Comparison of ENCODE assay signal across 24 cellular contexts in the genomic region with DNA sequence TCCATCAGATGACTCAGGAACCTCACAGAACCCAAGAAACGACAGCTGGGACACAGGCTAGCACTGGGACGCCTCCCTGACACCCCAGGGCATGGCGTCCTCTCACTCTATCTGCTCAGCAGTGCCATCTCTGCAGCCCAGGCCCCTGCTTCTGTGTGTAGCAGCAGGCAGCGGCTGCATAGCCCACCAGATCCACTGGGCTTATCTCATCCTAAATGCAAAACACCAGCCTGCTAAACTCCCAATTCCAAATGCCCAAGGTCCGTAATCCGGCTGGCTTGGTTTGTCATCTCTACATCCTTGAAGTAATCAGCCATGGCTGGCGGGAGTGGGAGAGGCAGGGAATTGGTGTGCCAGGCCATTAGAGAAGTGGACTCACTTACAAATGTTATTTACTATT. TPM values are rescaled to one million over a fixed set of nuclear protein-coding genes. Genes with fewer than 3 reads are reported as not detected.
DNase-seq lines count a peak whose midpoint lies in the region; ATAC-seq lines count a peak whose summit lies in the region.
"Had no signal": no experiment of that assay in that cellular context is flagged by ENCODE, and none has a peak within 500 bp of the region (broad histone marks: within the 10 kb centered on the region; RNA-seq: fewer than 3 reads in every experiment).

No MANE protein-coding gene starts in this region.

- no peak overlapping the region for H2AK5ac ChIP-seq in neuronal stem cell (ENCODE audit: low read depth, low read length)

- no peak overlapping the region for H4K8ac ChIP-seq in neuronal stem cell (ENCODE audit: low read depth, low read length)

- H3K4me1 Mint-ChIP-seq in activated CD4-positive, alpha-beta T cell treated with anti-CD3 and anti-CD28 coated beads for 36 hours, result no peaks in the 10 kb centered on the region
- H3K4me1 Mint-ChIP-seq: CD4-positive, alpha-beta memory T cell; GM23338 had no signal

- peak; percentile 39 to 72 for DNase-seq in NCI-H526 (lab: John Stamatoyannopoulos, UW)
- DNase-seq in NCI-H526 treated with DMSO at 0.1 percent for 48 hours (lab: John Stamatoyannopoulos, UW), result no peak
- DNase-seq in ELF-1 (ENCODE audit: low read depth, low spot score), result peak; percentile 26
- peak; percentile 57 for DNase-seq in islet precursor cell
- DNase-seq in neuronal stem cell (ENCODE audit: low spot score), result no peak
- no peak for DNase-seq in activated CD4-positive, alpha-beta T cell treated with anti-CD3 and anti-CD28 coated beads for 36 hours
- DNase-seq in effector memory CD4-positive, alpha-beta T cell, result no peak
- DNase-seq: 8988T; ACHN; AML-193; C1 segment of cervical spinal cord; Calu3; CD4-positive, alpha-beta memory T cell; COR-L47; DMS79; EL; GF-D8; H9 had no signal

- no peak overlapping the region for H3K23ac ChIP-seq in neuronal stem cell (ENCODE audit: low read depth, low read length, poor library complexity)

- CTCF ChIA-PET in activated CD4-positive, alpha-beta T cell treated with anti-CD3 and anti-CD28 coated beads for 36 hours (lab: Charles Lee), result no interaction called here

- no peak overlapping the region for H3K4me2 ChIP-seq in neuronal stem cell (ENCODE audit: insufficient read depth, low read length, poor library complexity, severe bottlenecking)
- H3K4me2 ChIP-seq: A549, GM23338 had no signal

- H3K4me3 Mint-ChIP-seq in activated CD4-positive, alpha-beta T cell treated with anti-CD3 and anti-CD28 coated beads for 36 hours, result no peak overlapping the region
- H3K4me3 Mint-ChIP-seq: CD4-positive, alpha-beta memory T cell; GM23338; H9 had no signal

- no peak for ATAC-seq in activated CD4-positive, alpha-beta T cell treated with anti-CD3 and anti-CD28 coated beads for 36 hours
- ATAC-seq: A549, GM23338, HCT116 had no signal

- no peak overlapping the region for H3K18ac ChIP-seq in neuronal stem cell (ENCODE audit: low read length)

- no peaks in the 10 kb centered on the region for H3K79me1 ChIP-seq in neuronal stem cell (ENCODE audit: low read depth, low read length)

- no peak overlapping the region for H2BK12ac ChIP-seq in neuronal stem cell (ENCODE audit: low read length)

- H3K36me3 ChIP-seq in neuronal stem cell (replicated peaks in 1 of 2; ENCODE audit: control insufficient read depth in 2 of 2, insufficient read depth in 2 of 2, low read length in 2 of 2), result no peaks in the 10 kb centered on the region
- H3K36me3 ChIP-seq in effector memory CD4-positive, alpha-beta T cell (ENCODE audit: control insufficient read depth, insufficient read depth, low read length), result no peaks in the 10 kb centered on the region

- H3K36me3 Mint-ChIP-seq in activated CD4-positive, alpha-beta T cell treated with anti-CD3 and anti-CD28 coated beads for 36 hours (ENCODE audit: low read depth), result no peaks in the 10 kb centered on the region
- H3K36me3 Mint-ChIP-seq: CD4-positive, alpha-beta memory T cell had no signal

- no peaks in the 10 kb centered on the region for H3K9me3 ChIP-seq in neuronal stem cell (replicated peaks in 1 of 2; ENCODE audit: control insufficient read depth in 2 of 2, insufficient read depth in 1 of 2, low read depth in 1 of 2, low read length in 2 of 2)
- H3K9me3 ChIP-seq in effector memory CD4-positive, alpha-beta T cell (ENCODE audit: control insufficient read depth, low read length), result no peaks in the 10 kb centered on the region
- H3K9me3 ChIP-seq: A549 had no signal

- H2BK120ac ChIP-seq in neuronal stem cell (ENCODE audit: low read depth, low read length), result no peak overlapping the region

- H2BK15ac ChIP-seq in neuronal stem cell (ENCODE audit: low read length), result peak overlapping the region; percentile 55

- H4K91ac ChIP-seq in neuronal stem cell (ENCODE audit: low read depth, low read length, poor library complexity), result no peak overlapping the region

- no peak overlapping the region for H3K27ac Mint-ChIP-seq in activated CD4-positive, alpha-beta T cell treated with anti-CD3 and anti-CD28 coated beads for 36 hours
- H3K27ac Mint-ChIP-seq: CD4-positive, alpha-beta memory T cell; GM23338; H9 had no signal

- H3K4me3 ChIP-seq in neuronal stem cell (ENCODE audit: low read length in 2 of 2), result no peak overlapping the region
- H3K4me3 ChIP-seq in effector memory CD4-positive, alpha-beta T cell (ENCODE audit: insufficient read depth, low read depth, low read length, poor library complexity, severe bottlenecking), result no peak overlapping the region
- H3K4me3 ChIP-seq: A549, GM23338 had no signal

- no peak overlapping the region for H2BK5ac ChIP-seq in neuronal stem cell (ENCODE audit: low read length)

- WGBS in neuronal stem cell (ENCODE audit: extremely low coverage in 2 of 2, insufficient read length in 2 of 2, insufficient replicate concordance in 1 of 2), 2 donors, result no CpG with 5 or more reads among the region's 7 CpGs

- POLR2A ChIA-PET in activated CD4-positive, alpha-beta T cell treated with anti-CD3 and anti-CD28 coated beads for 36 hours (lab: Charles Lee), result no interaction called here

- no peak overlapping the region for H3K27ac ChIP-seq in neuronal stem cell (replicated peaks; ENCODE audit: low read length)
- H3K27ac ChIP-seq in effector memory CD4-positive, alpha-beta T cell (ENCODE audit: insufficient read depth, low read length, poor library complexity, severe bottlenecking), result no peak overlapping the region
- H3K27ac ChIP-seq: A549 had no signal

- intact Hi-C loops in activated CD4-positive, alpha-beta T cell treated with anti-CD3 and anti-CD28 coated beads for 36 hours (cut with DNase I, micrococcal nuclease), result no loop called here

- H3K4me1 ChIP-seq in neuronal stem cell (ENCODE audit: control insufficient read depth in 2 of 2, insufficient read depth in 1 of 2, low read depth in 1 of 2, low read length in 2 of 2), result peaks cover 0 to 8% of the 10 kb centered on the region in 2 donors
- H3K4me1 ChIP-seq in effector memory CD4-positive, alpha-beta T cell (ENCODE audit: control insufficient read depth, insufficient read depth, low read length, poor library complexity, severe bottlenecking), result no peaks in the 10 kb centered on the region
- H3K4me1 ChIP-seq: A549 had no signal

- H3K9me3 Mint-ChIP-seq in activated CD4-positive, alpha-beta T cell treated with anti-CD3 and anti-CD28 coated beads for 36 hours (ENCODE audit: low read depth), result no peaks in the 10 kb centered on the region
- H3K9me3 Mint-ChIP-seq: GM23338, H9 had no signal

- peaks cover 8% of the 10 kb centered on the region for H3K27me3 Mint-ChIP-seq in activated CD4-positive, alpha-beta T cell treated with anti-CD3 and anti-CD28 coated beads for 36 hours

- H3K14ac ChIP-seq in neuronal stem cell (ENCODE audit: low read length), result no peak overlapping the region

- H2AFZ ChIP-seq in neuronal stem cell (ENCODE audit: low read length), result no peak overlapping the region
- H2AFZ ChIP-seq: GM23338 had no signal

- H3K27me3 ChIP-seq in neuronal stem cell (ENCODE audit: control insufficient read depth in 3 of 3, insufficient read depth in 3 of 3, low read depth in 1 of 3, low read length in 3 of 3), result peaks cover 0 to 3% (median 0%) of the 10 kb centered on the region in 3 experiments
- H3K27me3 ChIP-seq in effector memory CD4-positive, alpha-beta T cell (replicated peaks; ENCODE audit: control insufficient read depth, insufficient read depth, low read length, poor library complexity, severe bottlenecking), result no peaks in the 10 kb centered on the region

- no peak overlapping the region for H3K9ac ChIP-seq in neuronal stem cell (ENCODE audit: low read depth, low read length, poor library complexity)

- H3K4ac ChIP-seq in neuronal stem cell (ENCODE audit: low read length), result no peak overlapping the region

RNA-seq across cellular contexts. Expression of a gene that starts 30.7 kb away (rescaled TPM):
- not detected for polyA plus RNA-seq in neuronal stem cell (2013, experiment 1 of 2)
- polyA plus RNA-seq in neuronal stem cell (2013, experiment 2 of 2), result not detected
- total RNA-seq in activated CD4-positive, alpha-beta T cell treated with anti-CD3 and anti-CD28 coated beads for 36 hours, result not detected
- total RNA-seq: Calu3; CD4-positive, alpha-beta memory T cell; G401; GM23338; H4; H9 had no signal
- polyA plus RNA-seq: A549; BJ; CD4-positive, alpha-beta memory T cell; GM23338 had no signal

Comparison
In these comparisons a context has a peak if more than half of its experiments do, and no peak if none do; other contexts are left out.
1. DNase-seq: peak in NCI-H526 (2 of 2), ELF-1 (single experiment) and islet precursor cell (single experiment); none in NCI-H526 treated with DMSO at 0.1 percent for 48 hours (single experiment), neuronal stem cell (single experiment), activated CD4-positive, alpha-beta T cell treated with anti-CD3 and anti-CD28 coated beads for 36 hours (single experiment) and effector memory CD4-positive, alpha-beta T cell (0 of 3).